26 cellular contexts compared by ENCODE assay signal in genomic region chr6:85911067-85911466, GRCh38.
"Had no signal": no experiment of that assay in that cellular context is flagged by ENCODE, and none has a peak within 500 bp of the region (broad histone marks: within the 10 kb centered on the region; RNA-seq: fewer than 3 reads in every experiment).

No MANE protein-coding gene starts in this region.

- H3K4me3 ChIP-seq: body of pancreas, dorsolateral prefrontal cortex, esophagus muscularis mucosa, mucosa of descending colon, tibial nerve had no signal

- H3K9ac ChIP-seq: parathyroid adenoma had no signal

- H3K79me2 ChIP-seq: parathyroid adenoma had no signal

- H3K9me3 Mint-ChIP-seq: activated CD4-positive, alpha-beta T cell treated with anti-CD3 and anti-CD28 coated beads, Interleukin-2, amount 10 ng/mL, durations not matched to agents 7 days and 5 days; activated CD8-positive, alpha-beta T cell treated with anti-CD3 and anti-CD28 coated beads for 36 hours had no signal

- H3K4me1 Mint-ChIP-seq: activated CD4-positive, alpha-beta T cell treated with anti-CD3 and anti-CD28 coated beads, Interleukin-2, amount 10 ng/mL, durations not matched to agents 7 days and 5 days; activated CD8-positive, alpha-beta memory T cell treated with anti-CD3 and anti-CD28 coated beads, Interleukin-2, amount 10 ng/mL, durations not matched to agents 7 days and 5 days; activated naive CD8-positive, alpha-beta T cell treated with anti-CD3 and anti-CD28 coated beads, Interleukin-2, amount 50 U/mL, for 24 hours; nephron progenitor cell; stimulated activated naive CD8-positive, alpha-beta T cell treated with anti-CD3 and anti-CD28 coated beads, Interleukin-15, amount 100 ng/mL, for 72 hours had no signal

- H3K36me3 ChIP-seq: esophagus muscularis mucosa, tibial nerve had no signal

- H3K9me3 ChIP-seq: body of pancreas, esophagus muscularis mucosa, mucosa of descending colon had no signal

- DNase-seq: activated CD4-positive, alpha-beta T cell treated with anti-CD3 and anti-CD28 coated beads, Interleukin-2, amount 10 ng/mL, durations not matched to agents 7 days and 5 days; activated CD4-positive, CD25-positive, alpha-beta regulatory T cell treated with anti-CD3 and anti-CD28 coated beads, Interleukin-2, amount 50 U/mL, for 72 hours; activated CD8-positive, alpha-beta memory T cell treated with anti-CD3 and anti-CD28 coated beads, Interleukin-2, amount 10 ng/mL, durations not matched to agents 7 days and 5 days; activated CD8-positive, alpha-beta T cell treated with anti-CD3 and anti-CD28 coated beads for 36 hours; activated effector memory CD4-positive, alpha-beta T cell treated with anti-CD3 and anti-CD28 coated beads, Interleukin-2, amount 50 U/mL, for 16 hours; activated naive CD4-positive, alpha-beta T cell treated with anti-CD3 and anti-CD28 coated beads, Interleukin-2, amount 50 U/mL, for 16 hours; activated naive CD8-positive, alpha-beta T cell treated with anti-CD3 and anti-CD28 coated beads, Interleukin-2, amount 50 U/mL, for 24 hours; activated T-cell treated with anti-CD3 and anti-CD28 coated beads for 4 hours; effector memory CD8-positive, alpha-beta T cell; hippocampal formation; left colon; mesenchymal stem cell; mucosa of descending colon; nephron progenitor cell; right cardiac atrium; stimulated activated CD4-positive, alpha-beta T cell treated with anti-CD3 and anti-CD28 coated beads, Interleukin-4, amount 100 ng/mL, for 4 hours; stimulated activated naive CD8-positive, alpha-beta T cell treated with anti-CD3 and anti-CD28 coated beads, Interleukin-15, amount 100 ng/mL, for 72 hours had no signal

- FAIRE-seq: colon, frontal cortex, keratinocyte, urothelium cell line had no signal

- H3K36me3 Mint-ChIP-seq: activated CD8-positive, alpha-beta memory T cell treated with anti-CD3 and anti-CD28 coated beads, Interleukin-2, amount 10 ng/mL, durations not matched to agents 7 days and 5 days had no signal

- H3K27me3 ChIP-seq: body of pancreas, esophagus muscularis mucosa, tibial nerve had no signal

- H3K27ac ChIP-seq: body of pancreas, esophagus muscularis mucosa, parathyroid adenoma, tibial nerve had no signal

- H3K27me3 Mint-ChIP-seq: activated CD4-positive, alpha-beta T cell treated with anti-CD3 and anti-CD28 coated beads, Interleukin-2, amount 10 ng/mL, durations not matched to agents 7 days and 5 days; activated CD8-positive, alpha-beta memory T cell treated with anti-CD3 and anti-CD28 coated beads, Interleukin-2, amount 10 ng/mL, durations not matched to agents 7 days and 5 days; activated naive CD8-positive, alpha-beta T cell treated with anti-CD3 and anti-CD28 coated beads, Interleukin-2, amount 50 U/mL, for 24 hours; effector memory CD8-positive, alpha-beta T cell had no signal

- ATAC-seq: activated CD8-positive, alpha-beta memory T cell treated with anti-CD3 and anti-CD28 coated beads, Interleukin-2, amount 10 ng/mL, durations not matched to agents 7 days and 5 days; activated CD8-positive, alpha-beta T cell treated with anti-CD3 and anti-CD28 coated beads for 36 hours; activated naive CD8-positive, alpha-beta T cell treated with anti-CD3 and anti-CD28 coated beads, Interleukin-2, amount 50 U/mL, for 24 hours; body of pancreas; effector memory CD8-positive, alpha-beta T cell; left colon; mucosa of descending colon; right cardiac atrium; stimulated activated naive CD8-positive, alpha-beta T cell treated with anti-CD3 and anti-CD28 coated beads, Interleukin-15, amount 100 ng/mL, for 72 hours had no signal

- H3K4me1 ChIP-seq: esophagus muscularis mucosa, parathyroid adenoma, tibial nerve had no signal

- H2AFZ ChIP-seq: parathyroid adenoma had no signal

- H3K27ac Mint-ChIP-seq: activated CD4-positive, alpha-beta T cell treated with anti-CD3 and anti-CD28 coated beads, Interleukin-2, amount 10 ng/mL, durations not matched to agents 7 days and 5 days; activated CD8-positive, alpha-beta memory T cell treated with anti-CD3 and anti-CD28 coated beads, Interleukin-2, amount 10 ng/mL, durations not matched to agents 7 days and 5 days; activated CD8-positive, alpha-beta T cell treated with anti-CD3 and anti-CD28 coated beads for 36 hours; activated naive CD8-positive, alpha-beta T cell treated with anti-CD3 and anti-CD28 coated beads, Interleukin-2, amount 50 U/mL, for 24 hours; effector memory CD8-positive, alpha-beta T cell; nephron progenitor cell; stimulated activated naive CD8-positive, alpha-beta T cell treated with anti-CD3 and anti-CD28 coated beads, Interleukin-15, amount 100 ng/mL, for 72 hours had no signal

- H3K4me3 Mint-ChIP-seq: activated CD4-positive, alpha-beta T cell treated with anti-CD3 and anti-CD28 coated beads, Interleukin-2, amount 10 ng/mL, durations not matched to agents 7 days and 5 days; activated CD8-positive, alpha-beta memory T cell treated with anti-CD3 and anti-CD28 coated beads, Interleukin-2, amount 10 ng/mL, durations not matched to agents 7 days and 5 days; activated CD8-positive, alpha-beta T cell treated with anti-CD3 and anti-CD28 coated beads for 36 hours; activated naive CD8-positive, alpha-beta T cell treated with anti-CD3 and anti-CD28 coated beads, Interleukin-2, amount 50 U/mL, for 24 hours; effector memory CD8-positive, alpha-beta T cell; nephron progenitor cell; stimulated activated naive CD8-positive, alpha-beta T cell treated with anti-CD3 and anti-CD28 coated beads, Interleukin-15, amount 100 ng/mL, for 72 hours had no signal
